ENCODE assay signal across 22 cellular contexts in genomic region chr22:32880531-32880905, GRCh38.
DNase-seq lines count a peak whose midpoint lies in the region; ATAC-seq, FAIRE-seq and TF ChIP-seq lines count a peak whose summit lies in the region.
"Had no signal": no experiment of that assay in that cellular context is flagged by ENCODE, and none has a peak within 500 bp of the region (broad histone marks: within the 10 kb centered on the region; RNA-seq: fewer than 3 reads in every experiment).

No MANE protein-coding gene starts in this region.

- no peaks in the 10 kb centered on the region for H3K36me3 Mint-ChIP-seq in type B pancreatic cell
- H3K36me3 Mint-ChIP-seq: CD4-positive, alpha-beta memory T cell; stimulated activated effector memory CD8-positive, alpha-beta T cell treated with anti-CD3 and anti-CD28 coated beads, Interleukin-12 subunit alpha, Interleukin-12 subunit beta, amount 100 ng/mL, for 72 hours; WTC11 had no signal

- TF ChIP-seq RAD21 in HepG2 (CRISPR knock-in tag; IDR thresholded peaks at IDR 0.05), result no peak
- no peak for TF ChIP-seq RAD21 in K562 (CRISPR knock-in tag; conservative IDR thresholded peaks at IDR 0.05 in 1 of 2, IDR thresholded peaks at IDR 0.05 in 1 of 2)

- H3K27ac Mint-ChIP-seq in type B pancreatic cell, result peak overlapping the region; percentile 27
- H3K27ac Mint-ChIP-seq: activated CD4-positive, alpha-beta memory T cell treated with anti-CD3 and anti-CD28 coated beads, Interleukin-2, amount 10 ng/mL, durations not matched to agents 7 days and 5 days; stimulated activated effector memory CD8-positive, alpha-beta T cell treated with anti-CD3 and anti-CD28 coated beads, Interleukin-12 subunit alpha, Interleukin-12 subunit beta, amount 100 ng/mL, for 72 hours; T-helper 2 cell treated with Interferon-gamma antibody and Interleukin-4, amounts not matched to agents 5 μg/mL and 100 μg/mL, for 36 hours; WTC11 had no signal

- no peaks in the 10 kb centered on the region for H3K79me2 ChIP-seq in HepG2 (ENCODE audit: insufficient read depth, low read length)
- no peaks in the 10 kb centered on the region for H3K79me2 ChIP-seq in K562 (ENCODE audit: control insufficient read depth, insufficient read depth, low read length)

- DNase-seq in HepG2 (ENCODE audit: low spot score), result no peak
- DNase-seq in right lobe of liver, result no peak
- peak in 2 of 4 experiments; percentile 18 to 19 for DNase-seq in K562 (ENCODE audit: extremely low read depth in 1 of 4, low spot score in 3 of 4)
- no peak for DNase-seq in type B pancreatic cell (ENCODE audit: extremely low spot score, unreplicated experiment)
- DNase-seq in pons (ENCODE audit: low spot score), result no peak
- DNase-seq in AG08395 (ENCODE audit: low spot score), result no peak
- no peak for DNase-seq in GM20000 (ENCODE audit: low spot score)
- DNase-seq: activated CD4-positive, alpha-beta memory T cell treated with anti-CD3 and anti-CD28 coated beads, Interleukin-2, amount 10 ng/mL, durations not matched to agents 7 days and 5 days; CD4-positive, alpha-beta memory T cell; cerebellar nuclear complex; GF-D8; MV-4-11; NCI-H187; NCI-H774 had no signal

- H3K27ac ChIP-seq in HepG2 (ENCODE audit: extremely low read length, insufficient read depth, low read length) (no peak overlapping the region), right lobe of liver (no peak overlapping the region), K562 (ENCODE audit: extremely low read depth, low read depth, low read length) (peak overlapping the region; percentile 70), mesodermal cell (ENCODE audit: low read depth, low read length, severe bottlenecking) (peak overlapping the region; percentile 69)
- H3K27ac ChIP-seq: SJSA1, testis had no signal

- no peak for TF ChIP-seq EP300 in HepG2 (IDR thresholded peaks at IDR 0.05; ENCODE audit: low read depth in 2 of 2, low read length in 2 of 2)
- no peak for TF ChIP-seq EP300 in HepG2 (CRISPR knock-in tag; IDR thresholded peaks at IDR 0.05; ENCODE audit: borderline replicate concordance)
- TF ChIP-seq EP300 in K562 (IDR thresholded peaks at IDR 0.05; ENCODE audit: low read length), result no peak

- H3K4me1 ChIP-seq in HepG2 (ENCODE audit: insufficient read depth, low read length) (no peaks in the 10 kb centered on the region), right lobe of liver (no peaks in the 10 kb centered on the region), K562 (replicated peaks in 1 of 2; ENCODE audit: control insufficient read depth in 2 of 2, insufficient read depth in 2 of 2, low read length in 2 of 2) (peaks cover 13 to 24% of the 10 kb centered on the region in 2 experiments; a peak in 4 of 5 replicates), mesodermal cell (ENCODE audit: control insufficient read depth, insufficient read depth, low read length, poor library complexity, severe bottlenecking) (peaks cover 15% of the 10 kb centered on the region)
- H3K4me1 ChIP-seq: SJSA1 had no signal

- H3K4me1 Mint-ChIP-seq in type B pancreatic cell (ENCODE audit: unreplicated experiment), result peaks cover 35% of the 10 kb centered on the region
- H3K4me1 Mint-ChIP-seq: activated CD4-positive, alpha-beta memory T cell treated with anti-CD3 and anti-CD28 coated beads, Interleukin-2, amount 10 ng/mL, durations not matched to agents 7 days and 5 days; stimulated activated effector memory CD8-positive, alpha-beta T cell treated with anti-CD3 and anti-CD28 coated beads, Interleukin-12 subunit alpha, Interleukin-12 subunit beta, amount 100 ng/mL, for 72 hours had no signal

- CTCF ChIA-PET in HepG2 (lab: Yijun Ruan, JAX; ENCODE audit: low intra/inter-chr PET ratio, low total read pairs) (no interaction called here), K562 (lab: Yijun Ruan, JAX; ENCODE audit: low intra/inter-chr PET ratio) (no interaction called here)

- TF ChIP-seq CTCF in HepG2 (CRISPR knock-in tag; IDR thresholded peaks at IDR 0.05) (no peak), right lobe of liver (IDR thresholded peaks at IDR 0.05) (no peak), K562 (IDR thresholded peaks at IDR 0.05 in 2 of 3, conservative IDR thresholded peaks at IDR 0.05 in 1 of 3; ENCODE audit: insufficient read depth in 2 of 3, low read depth in 1 of 3, low read length in 3 of 3) (no peak), type B pancreatic cell (conservative IDR thresholded peaks at IDR 0.05) (no peak), GM20000 (IDR thresholded peaks at IDR 0.05; ENCODE audit: extremely low read depth, missing control alignments) (no peak)

- H3K27me3 ChIP-seq in HepG2 (ENCODE audit: control insufficient read depth in 1 of 2, insufficient read depth in 2 of 2, low read length in 2 of 2) (no peaks in the 10 kb centered on the region), right lobe of liver (no peaks in the 10 kb centered on the region), K562 (ENCODE audit: control insufficient read depth in 2 of 2, insufficient read depth in 2 of 2, low read length in 2 of 2) (no peaks in the 10 kb centered on the region)
- H3K27me3 ChIP-seq: SJSA1, testis had no signal

- H3K9me3 ChIP-seq in HepG2 (ENCODE audit: low read length) (no peaks in the 10 kb centered on the region), right lobe of liver (no peaks in the 10 kb centered on the region), K562 (replicated peaks; ENCODE audit: control insufficient read depth, insufficient read depth, low read depth, low read length) (no peaks in the 10 kb centered on the region), mesodermal cell (ENCODE audit: control insufficient read depth, low read length) (no peaks in the 10 kb centered on the region)
- H3K9me3 ChIP-seq: SJSA1, testis had no signal

- H3K36me3 ChIP-seq in HepG2 (replicated peaks in 1 of 2; ENCODE audit: control insufficient read depth in 1 of 2, insufficient read depth in 2 of 2, low read length in 2 of 2) (no peaks in the 10 kb centered on the region), right lobe of liver (no peaks in the 10 kb centered on the region), K562 (ENCODE audit: control insufficient read depth, insufficient read depth, low read length) (no peaks in the 10 kb centered on the region), mesodermal cell (ENCODE audit: control insufficient read depth, insufficient read depth, low read length) (no peaks in the 10 kb centered on the region)
- H3K36me3 ChIP-seq: SJSA1 had no signal

- H3K4me2 ChIP-seq in HepG2 (ENCODE audit: low read depth, low read length) (no peak overlapping the region), K562 (ENCODE audit: insufficient read depth, low read length) (peak overlapping the region; percentile 71)

- H3K9me1 ChIP-seq in K562 (ENCODE audit: control insufficient read depth, insufficient read depth, low read length), result peaks cover 4% of the 10 kb centered on the region

- POLR2A ChIA-PET in HepG2 (lab: Yijun Ruan, JAX) (no interaction called here), K562 (lab: Yijun Ruan, JAX) (interaction anchor here (0.6 kb wide), 1 partner anchor 15 kb away, joined by 3 read pairs; no protein-coding TSS in a partner anchor)

- H3K27me3 Mint-ChIP-seq in type B pancreatic cell, result peaks cover 28% of the 10 kb centered on the region
- H3K27me3 Mint-ChIP-seq: activated CD4-positive, alpha-beta memory T cell treated with anti-CD3 and anti-CD28 coated beads, Interleukin-2, amount 10 ng/mL, durations not matched to agents 7 days and 5 days had no signal

- in situ Hi-C loops in HepG2 (cut with HindIII; ENCODE audit: extremely low pct_ligation_motif_present, low pct_unique_long_range_greater_than_20kb) (no loop called here), K562 (cut with MboI) (no loop called here)

- TF ChIP-seq POLR2A in HepG2 (IDR thresholded peaks at IDR 0.05; ENCODE audit: insufficient read depth in 1 of 2, low read depth in 2 of 2, low read length in 2 of 2) (no peak), right lobe of liver (IDR thresholded peaks at IDR 0.05) (no peak), K562 (conservative IDR thresholded peaks at IDR 0.05) (no peak)

- 100% methylated on average over 2 of the region's 7 CpGs for WGBS in HepG2 (ENCODE audit: low lambda C conversion rate)
- WGBS in right lobe of liver (ENCODE audit: insufficient coverage, low coverage, low lambda C conversion rate, missing lambda C conversion rate), result 78% methylated on average over 6 of the region's 7 CpGs
- WGBS in K562 (ENCODE audit: insufficient coverage, low coverage, missing lambda C conversion rate), result 10% methylated on average over 7 of the region's 7 CpGs
- 96 to 100% methylated on average over 2 to 7 of the region's 7 CpGs for WGBS in mesodermal cell (ENCODE audit: insufficient coverage in 2 of 2), 2 experiments

- ATAC-seq in HepG2 (no peak), right lobe of liver (no peak), K562 (no peak)
- ATAC-seq: GM12878 had no signal

- H3K4me3 ChIP-seq in HepG2 (replicated peaks in 1 of 3; ENCODE audit: insufficient read depth in 1 of 3, low read depth in 2 of 3, low read length in 3 of 3) (no peak overlapping the region), right lobe of liver (no peak overlapping the region), K562 (no peak overlapping the region), mesodermal cell (ENCODE audit: extremely low read depth, insufficient read depth, low read length, poor library complexity, severe bottlenecking) (no peak overlapping the region)
- H3K4me3 ChIP-seq: GM12878, SJSA1, testis had no signal

- no peak overlapping the region for H2AFZ ChIP-seq in HepG2 (ENCODE audit: low read length)
- peak overlapping the region; percentile 14; the same call in 1 of the 2 replicates for H2AFZ ChIP-seq in K562 (ENCODE audit: low read depth, low read length)

- H3K9me3 Mint-ChIP-seq in type B pancreatic cell, result no peaks in the 10 kb centered on the region
- H3K9me3 Mint-ChIP-seq: activated CD4-positive, alpha-beta memory T cell treated with anti-CD3 and anti-CD28 coated beads, Interleukin-2, amount 10 ng/mL, durations not matched to agents 7 days and 5 days; CD4-positive, alpha-beta memory T cell; stimulated activated effector memory CD8-positive, alpha-beta T cell treated with anti-CD3 and anti-CD28 coated beads, Interleukin-12 subunit alpha, Interleukin-12 subunit beta, amount 100 ng/mL, for 72 hours; T-helper 2 cell treated with Interferon-gamma antibody and Interleukin-4, amounts not matched to agents 5 μg/mL and 100 μg/mL, for 36 hours; WTC11 had no signal

- no peaks in the 10 kb centered on the region for H4K20me1 ChIP-seq in HepG2 (ENCODE audit: insufficient read depth, low read length)
- no peaks in the 10 kb centered on the region; the same call in 1 of the 2 replicates for H4K20me1 ChIP-seq in K562 (replicated peaks; ENCODE audit: control insufficient read depth, insufficient read depth, low read length)

- intact Hi-C loops in HepG2 (cut with micrococcal nuclease; ENCODE audit: unreplicated experiment), result no loop called here
- intact Hi-C loops in right lobe of liver (cut with DNase I), result no loop called here
- intact Hi-C loops in K562 (cut with micrococcal nuclease), result loop anchor here (5.0 kb wide), 1 partner anchor 43 kb away; no protein-coding TSS in a partner anchor

- no peak overlapping the region for H3K4me3 Mint-ChIP-seq in type B pancreatic cell
- H3K4me3 Mint-ChIP-seq: activated CD4-positive, alpha-beta memory T cell treated with anti-CD3 and anti-CD28 coated beads, Interleukin-2, amount 10 ng/mL, durations not matched to agents 7 days and 5 days; stimulated activated effector memory CD8-positive, alpha-beta T cell treated with anti-CD3 and anti-CD28 coated beads, Interleukin-12 subunit alpha, Interleukin-12 subunit beta, amount 100 ng/mL, for 72 hours; T-helper 2 cell treated with Interferon-gamma antibody and Interleukin-4, amounts not matched to agents 5 μg/mL and 100 μg/mL, for 36 hours; WTC11 had no signal

- BruUV-seq in HepG2 (replicated peaks; lab: Mats Ljungman, UMichigan) (no TSS peak), K562 (replicated peaks; lab: Mats Ljungman, UMichigan) (no TSS peak)

- FAIRE-seq in HepG2 (lab: Jason Lieb, UNC) (no peak), K562 (lab: Jason Lieb, UNC) (no peak)
- FAIRE-seq: frontal cortex, GM12878 had no signal

- no peak overlapping the region for H3K9ac ChIP-seq in HepG2 (ENCODE audit: insufficient read depth, low read depth, low read length)
- peak overlapping the region in 1 of 2 experiments; percentile 51; a peak in 3 of 4 replicates for H3K9ac ChIP-seq in K562 (ENCODE audit: insufficient read depth in 1 of 2, low read depth in 2 of 2, low read length in 2 of 2)

Comparison
In these comparisons a context has a peak if more than half of its experiments do, and no peak if none do; other contexts are left out.
1. H3K27ac ChIP-seq: peak in K562 (single experiment) and mesodermal cell (single experiment); none in HepG2 (single experiment) and right lobe of liver (0 of 3).
2. Of the 241 proteins assayed by ChIP-seq in both HepG2 and K562: peak only in HepG2: none; only in K562: ZNF3; in both: none; in neither: 240.